Comparison of ENCODE assay signal across 24 cellular contexts in the genomic region with DNA sequence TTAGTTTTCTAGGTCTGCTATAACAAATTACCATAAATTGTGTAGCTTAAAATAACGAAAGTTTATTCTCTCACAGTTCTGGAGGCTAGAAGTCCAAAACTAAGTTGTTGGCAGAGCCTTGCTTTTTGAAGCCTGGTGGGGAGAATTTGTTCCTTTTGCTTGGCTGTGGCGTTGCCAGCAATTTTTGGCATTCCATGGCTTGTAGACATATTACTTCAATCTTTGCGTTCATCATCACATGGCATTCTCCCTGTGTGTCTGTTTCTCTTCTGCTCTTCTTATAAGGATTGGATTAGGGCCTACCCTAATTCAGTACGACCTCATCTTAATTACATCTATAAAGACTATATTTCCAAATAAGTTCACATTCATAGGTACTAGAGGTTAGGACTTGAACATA.
"Had no signal": no experiment of that assay in that cellular context is flagged by ENCODE, and none has a peak within 500 bp of the region (broad histone marks: within the 10 kb centered on the region; RNA-seq: fewer than 3 reads in every experiment).

No MANE protein-coding gene starts in this region.

- DNase-seq: activated B cell treated with CpG ODN at 0.5 μM for 24 hours; activated CD4-positive, alpha-beta T cell treated with anti-CD3 and anti-CD28 coated beads for 36 hours; activated CD4-positive, alpha-beta T cell treated with anti-CD3 and anti-CD28 coated beads, Interleukin-2, amount 50 U/mL, for 48 hours; activated effector memory CD4-positive, alpha-beta T cell treated with Interleukin-2 at 50 U/mL for 16 hours; activated naive CD4-positive, alpha-beta T cell treated with anti-CD3 and anti-CD28 coated beads, Interleukin-2, amount 10 ng/mL, durations not matched to agents 7 days and 5 days; activated T-cell treated with anti-CD3 and anti-CD28 coated beads, Interleukin-2, amount 50 U/mL, for 72 hours; dermis blood vessel endothelial cell; effector CD8-positive, alpha-beta T cell; foreskin keratinocyte; hippocampal formation; left ventricle myocardium inferior; ovary; right cardiac atrium; stimulated activated CD4-positive, alpha-beta T cell treated with anti-CD3 and anti-CD28 coated beads, Interleukin-1b, Interleukin-23, amount 100 ng/mL, for 48 hours; substantia nigra; T-helper 17 cell; transverse colon had no signal

- H3K4me1 ChIP-seq: foreskin keratinocyte, left ventricle myocardium inferior, prostate gland, transverse colon had no signal

- H3K4me3 ChIP-seq: left ventricle myocardium inferior, ovary, prostate gland, skin epidermis, transverse colon had no signal

- H3K36me3 ChIP-seq: ovary, prostate gland had no signal

- H3K9me3 ChIP-seq: neutrophil, prostate gland had no signal

- H3K27me3 Mint-ChIP-seq: activated B cell treated with CpG ODN at 0.5 μM for 24 hours; activated CD4-positive, alpha-beta T cell treated with anti-CD3 and anti-CD28 coated beads for 36 hours; activated naive CD4-positive, alpha-beta T cell treated with anti-CD3 and anti-CD28 coated beads, Interleukin-2, amount 10 ng/mL, durations not matched to agents 7 days and 5 days; natural killer cell treated with Interleukin-12 subunit alpha and Interleukin-12 subunit beta and Interleukin-15 and Interleukin-18, amount 100 ng/mL, for 72 hours; stimulated activated naive CD8-positive, alpha-beta T cell treated with anti-CD3 and anti-CD28 coated beads, Interleukin-15, Interleukin-2, amounts not matched to agents 100 ng/mL and 50 ng/mL, for 24 hours; T-helper 17 cell had no signal

- H3K27me3 ChIP-seq: foreskin keratinocyte, neutrophil, ovary, transverse colon had no signal

- ATAC-seq: activated CD4-positive, alpha-beta T cell treated with anti-CD3 and anti-CD28 coated beads for 36 hours; activated T-cell treated with anti-CD3 and anti-CD28 coated beads, Interleukin-2, amount 50 U/mL, for 72 hours; foreskin keratinocyte; natural killer cell treated with Interleukin-12 subunit alpha and Interleukin-12 subunit beta and Interleukin-15 and Interleukin-18, amount 100 ng/mL, for 72 hours; right cardiac atrium; T-helper 17 cell had no signal

- H3K4me3 Mint-ChIP-seq: activated B cell treated with CpG ODN at 0.5 μM for 24 hours; activated CD4-positive, alpha-beta T cell treated with anti-CD3 and anti-CD28 coated beads for 36 hours; activated naive CD4-positive, alpha-beta T cell treated with anti-CD3 and anti-CD28 coated beads, Interleukin-2, amount 10 ng/mL, durations not matched to agents 7 days and 5 days; activated T-cell treated with anti-CD3 and anti-CD28 coated beads, Interleukin-2, amount 50 U/mL, for 72 hours; brain; mesothelial cell of epicardium; natural killer cell treated with Interleukin-12 subunit alpha and Interleukin-12 subunit beta and Interleukin-15 and Interleukin-18, amount 100 ng/mL, for 72 hours; stimulated activated naive CD8-positive, alpha-beta T cell treated with anti-CD3 and anti-CD28 coated beads, Interleukin-15, Interleukin-2, amounts not matched to agents 100 ng/mL and 50 ng/mL, for 24 hours; T-helper 17 cell had no signal

- H3K27ac ChIP-seq: foreskin keratinocyte, left ventricle myocardium inferior, neutrophil, ovary, prostate gland, transverse colon had no signal

- H3K4me1 Mint-ChIP-seq: activated B cell treated with CpG ODN at 0.5 μM for 24 hours; activated CD4-positive, alpha-beta T cell treated with anti-CD3 and anti-CD28 coated beads for 36 hours; activated naive CD4-positive, alpha-beta T cell treated with anti-CD3 and anti-CD28 coated beads, Interleukin-2, amount 10 ng/mL, durations not matched to agents 7 days and 5 days; T-helper 17 cell had no signal

- H3K27ac Mint-ChIP-seq: activated B cell treated with CpG ODN at 0.5 μM for 24 hours; activated CD4-positive, alpha-beta T cell treated with anti-CD3 and anti-CD28 coated beads for 36 hours; activated naive CD4-positive, alpha-beta T cell treated with anti-CD3 and anti-CD28 coated beads, Interleukin-2, amount 10 ng/mL, durations not matched to agents 7 days and 5 days; activated T-cell treated with anti-CD3 and anti-CD28 coated beads, Interleukin-2, amount 50 U/mL, for 72 hours; brain; mesothelial cell of epicardium; natural killer cell treated with Interleukin-12 subunit alpha and Interleukin-12 subunit beta and Interleukin-15 and Interleukin-18, amount 100 ng/mL, for 72 hours; stimulated activated naive CD8-positive, alpha-beta T cell treated with anti-CD3 and anti-CD28 coated beads, Interleukin-15, Interleukin-2, amounts not matched to agents 100 ng/mL and 50 ng/mL, for 24 hours; T-helper 17 cell had no signal
